Comparison of ENCODE assay signal across 21 cellular contexts in genomic region chr14:96016761-96017160, GRCh38. TPM values are rescaled to one million over a fixed set of nuclear protein-coding genes. Genes with fewer than 3 reads are reported as not detected.
DNase-seq lines count a peak whose midpoint lies in the region; ATAC-seq and TF ChIP-seq lines count a peak whose summit lies in the region.
"Had no signal": no experiment of that assay in that cellular context is flagged by ENCODE, and none has a peak within 500 bp of the region (broad histone marks: within the 10 kb centered on the region; RNA-seq: fewer than 3 reads in every experiment).

No MANE protein-coding gene starts in this region.

- peak overlapping the region; percentile 24 for H3K27ac Mint-ChIP-seq in endodermal cell
- H3K27ac Mint-ChIP-seq: activated naive CD4-positive, alpha-beta T cell treated with anti-CD3 and anti-CD28 coated beads, Interleukin-2, amount 10 ng/mL, durations not matched to agents 7 days and 5 days; CD4-positive, alpha-beta memory T cell; immature natural killer cell; T-helper 1 cell treated with Interleukin-12 subunit alpha and Interleukin-12 subunit beta and Interleukin-4 antibody, amounts not matched to agents 30 μg/mL and 1 μg/mL, for 36 hours had no signal

- H3K4me3 Mint-ChIP-seq in endodermal cell = no peak overlapping the region
- H3K4me3 Mint-ChIP-seq: activated naive CD4-positive, alpha-beta T cell treated with anti-CD3 and anti-CD28 coated beads, Interleukin-2, amount 10 ng/mL, durations not matched to agents 7 days and 5 days; CD4-positive, alpha-beta memory T cell; immature natural killer cell; T-helper 1 cell treated with Interleukin-12 subunit alpha and Interleukin-12 subunit beta and Interleukin-4 antibody, amounts not matched to agents 30 μg/mL and 1 μg/mL, for 36 hours had no signal

- no peak for TF ChIP-seq POLR2A in prostate gland (IDR thresholded peaks at IDR 0.05)

- no peak for TF ChIP-seq CTCF in endodermal cell (conservative IDR thresholded peaks at IDR 0.05)
- no peak for TF ChIP-seq CTCF in prostate gland (IDR thresholded peaks at IDR 0.05)

- H3K9me3 Mint-ChIP-seq in endodermal cell = peaks cover 18% of the 10 kb centered on the region

- H3K9ac ChIP-seq in endodermal cell (ENCODE audit: extremely low read depth, low read length, poor library complexity, severe bottlenecking) = no peak overlapping the region

- intact Hi-C loops in head of caudate nucleus (cut with DNase I) = no loop called here
- intact Hi-C loops in prostate gland (cut with DNase I) = no loop called here

- H3K27ac ChIP-seq in endodermal cell (ENCODE audit: low read depth, low read length) (no peak overlapping the region), prostate gland (no peak overlapping the region)
- H3K27ac ChIP-seq: breast epithelium, spleen, stomach had no signal

- H3K36me3 Mint-ChIP-seq in endodermal cell (ENCODE audit: low read depth) = no peaks in the 10 kb centered on the region
- H3K36me3 Mint-ChIP-seq: activated naive CD4-positive, alpha-beta T cell treated with anti-CD3 and anti-CD28 coated beads, Interleukin-2, amount 10 ng/mL, durations not matched to agents 7 days and 5 days had no signal

- no peaks in the 10 kb centered on the region for H3K36me3 ChIP-seq in endodermal cell (ENCODE audit: control insufficient read depth, insufficient read depth, low read length)
- H3K36me3 ChIP-seq in prostate gland = no peaks in the 10 kb centered on the region
- H3K36me3 ChIP-seq: breast epithelium, spleen, stomach had no signal

- H3K27me3 Mint-ChIP-seq in endodermal cell (ENCODE audit: insufficient read depth) = peaks cover 4% of the 10 kb centered on the region

- WGBS in endodermal cell (ENCODE audit: insufficient coverage in 1 of 2, insufficient read length in 1 of 2), 2 experiments = 43 to 48% methylated on average over 3 to 4 of the region's 4 CpGs
- WGBS in prostate gland = 34% methylated on average over 4 of the region's 4 CpGs

- no peak for ATAC-seq in GM21381 (IDR thresholded peaks at IDR 0.05; ENCODE audit: unreplicated experiment)

- DNase-seq in COLO668 (lab: John Stamatoyannopoulos, UW; ENCODE audit: unreplicated experiment) (peak; percentile 73), NCI-H1092 (lab: John Stamatoyannopoulos, UW) (peak; percentile 63), NCI-H2227 (lab: John Stamatoyannopoulos, UW; ENCODE audit: unreplicated experiment) (peak; percentile 65), endodermal cell (peak; percentile 71), head of caudate nucleus (no peak), NCI-H524 treated with DMSO at 0.1 percent for 48 hours (lab: John Stamatoyannopoulos, UW) (no peak), prostate gland (ENCODE audit: low spot score) (no peak)
- DNase-seq: activated CD4-positive, CD25-positive, alpha-beta regulatory T cell treated with anti-CD3 and anti-CD28 coated beads, Interleukin-2, amount 50 U/mL, for 72 hours; activated CD8-positive, alpha-beta memory T cell treated with anti-CD3 and anti-CD28 coated beads, Interleukin-2, amount 50 U/mL, for 48 hours; activated naive CD4-positive, alpha-beta T cell treated with anti-CD3 and anti-CD28 coated beads, Interleukin-2, amount 10 ng/mL, durations not matched to agents 7 days and 5 days; CD4-positive, alpha-beta memory T cell; foreskin melanocyte; GOT3; immature natural killer cell; KG1; RPMI8226; spleen; stomach had no signal

- H3K4me1 ChIP-seq in endodermal cell (ENCODE audit: control insufficient read depth, insufficient read depth, low read length) (no peaks in the 10 kb centered on the region), prostate gland (replicated peaks) (no peaks in the 10 kb centered on the region)
- H3K4me1 ChIP-seq: breast epithelium, spleen, stomach had no signal

- H3K4me3 ChIP-seq in endodermal cell (ENCODE audit: low read length) = peak overlapping the region; percentile 21
- no peak overlapping the region for H3K4me3 ChIP-seq in prostate gland
- H3K4me3 ChIP-seq: breast epithelium, spleen, stomach had no signal

- H3K9me3 ChIP-seq in endodermal cell (ENCODE audit: control insufficient read depth, low read length) (peaks cover 44% of the 10 kb centered on the region), prostate gland (no peaks in the 10 kb centered on the region)

- peaks cover 10% of the 10 kb centered on the region for H3K4me1 Mint-ChIP-seq in endodermal cell
- H3K4me1 Mint-ChIP-seq: activated naive CD4-positive, alpha-beta T cell treated with anti-CD3 and anti-CD28 coated beads, Interleukin-2, amount 10 ng/mL, durations not matched to agents 7 days and 5 days; CD4-positive, alpha-beta memory T cell; immature natural killer cell had no signal

- H3K27me3 ChIP-seq in endodermal cell (ENCODE audit: control insufficient read depth, insufficient read depth, low read length, poor library complexity, severe bottlenecking) (no peaks in the 10 kb centered on the region), prostate gland (replicated peaks; ENCODE audit: insufficient read depth) (no peaks in the 10 kb centered on the region)

RNA-seq across cellular contexts. Expression of gene C14orf132, which starts 22.4 kb away (rescaled TPM):
- total RNA-seq in endodermal cell (10 to 100 TPM; 12.3 to 21.9 TPM), prostate gland (1 to 10 TPM; 6.6 to 7.8 TPM)
- polyA plus RNA-seq in endodermal cell (2013, experiment 1 of 2) = 55.9 TPM
- polyA plus RNA-seq in endodermal cell (2013, experiment 2 of 2) = 52.1 TPM
- polyA plus RNA-seq: immature natural killer cell had no signal

Comparison
In these comparisons a context has a peak if more than half of its experiments do, and no peak if none do; other contexts are left out.
1. DNase-seq: peak in COLO668 (single experiment), NCI-H1092 (single experiment), NCI-H2227 (single experiment) and endodermal cell (single experiment); none in head of caudate nucleus (0 of 42), NCI-H524 treated with DMSO at 0.1 percent for 48 hours (single experiment) and prostate gland (single experiment).